In the genomic region with DNA sequence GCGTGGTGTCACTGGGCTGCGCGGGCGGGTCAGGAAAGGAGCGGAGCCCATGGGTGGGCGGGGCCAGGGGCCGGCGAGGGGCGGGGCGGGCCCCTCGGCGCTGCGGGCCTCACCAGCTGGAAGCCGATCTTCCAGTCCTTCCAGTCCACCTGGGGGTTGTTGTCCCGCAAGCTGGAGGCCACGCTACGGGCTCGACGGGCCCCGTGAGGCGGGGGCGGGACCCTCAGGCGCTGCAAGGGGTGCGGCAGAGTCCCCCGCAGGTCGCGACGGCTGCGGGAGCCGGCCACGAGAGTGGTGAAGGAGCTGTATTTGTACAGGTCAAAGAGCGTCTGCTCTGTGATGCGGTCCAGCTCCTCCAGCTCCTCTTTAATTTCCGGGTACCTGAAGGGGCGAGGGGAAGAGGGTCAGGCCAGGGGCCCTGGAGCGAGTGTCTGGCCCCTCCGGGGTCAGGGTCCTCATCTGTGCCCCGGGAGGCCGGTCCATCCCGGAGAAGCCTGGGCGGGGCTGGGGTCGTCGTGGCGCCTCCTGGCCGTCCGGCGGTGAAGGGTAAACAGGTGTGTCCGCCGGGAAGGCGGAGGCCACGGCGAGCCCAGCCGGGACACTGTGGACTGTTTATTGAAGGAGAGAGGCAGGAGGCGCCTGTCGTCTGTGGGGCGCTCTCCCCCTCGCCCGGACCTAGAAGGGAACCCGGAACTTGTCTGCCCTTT, we compare ENCODE assay signal across 8 cellular contexts. TPM values are rescaled to one million over a fixed set of nuclear protein-coding genes. Genes with fewer than 3 reads are reported as not detected.
DNase-seq lines count a peak whose midpoint lies in the region; ATAC-seq lines count a peak whose summit lies in the region.

No MANE protein-coding gene starts in this region.

- DNase-seq in AG20443 (ENCODE audit: low spot score) (peak; percentile 98), left lobe of liver (ENCODE audit: low spot score) (peak; percentile 81), occipital lobe (lab: John Stamatoyannopoulos, UW) (no peak)
- DNase-seq in activated CD4-positive, CD25-positive, alpha-beta regulatory T cell treated with anti-CD3 and anti-CD28 coated beads, Interleukin-2, amount 50 U/mL, for 16 hours (ENCODE audit: low read depth, low spot score), result peak; percentile 33
- DNase-seq in central memory CD4-positive, alpha-beta T cell, result peak; percentile 46
- DNase-seq in stimulated activated CD4-positive, alpha-beta T cell treated with anti-CD3 and anti-CD28 coated beads, TNF-alpha, amount 100 ng/mL, for 1 hour (ENCODE audit: low read depth in 3 of 3, low spot score in 1 of 3), result peak in 2 of 3 donors; percentile 31 to 59

- peak; percentile 64 for ATAC-seq in HG02798 (IDR thresholded peaks at IDR 0.05; ENCODE audit: poor library complexity, unreplicated experiment)
- peak; percentile 73 for ATAC-seq in left lobe of liver
- ATAC-seq in GM21619 (IDR thresholded peaks at IDR 0.05; ENCODE audit: unreplicated experiment), result no peak

RNA-seq across cellular contexts. Expression of gene SCNN1A, which starts 11.9 kb away (rescaled TPM):
- total RNA-seq in left lobe of liver (6.8 TPM), occipital lobe (not detected)

RNA-seq across cellular contexts. Expression of gene LTBR, which starts 20.5 kb away (rescaled TPM):
- total RNA-seq in left lobe of liver, result 106 TPM
- total RNA-seq in occipital lobe, result 1.9 TPM

RNA-seq across cellular contexts. Expression of gene TNFRSF1A, which starts 21.6 kb away (rescaled TPM):
- total RNA-seq in left lobe of liver (76.0 TPM), occipital lobe (14.8 TPM)

RNA-seq across cellular contexts. Expression of gene PLEKHG6, which starts 53.0 kb away (rescaled TPM):
- 5.0 TPM for total RNA-seq in left lobe of liver
- not detected for total RNA-seq in occipital lobe

Comparison
In these comparisons a context has a peak if more than half of its experiments do, and no peak if none do; other contexts are left out.
1. RNA of gene LTBR, which starts 20.5 kb away (total RNA-seq): 106 TPM in left lobe of liver (single experiment); 1.9 TPM in occipital lobe (single experiment); every median in the first group is over 10 times any median in the second.